Comparison of ENCODE assay signal across 1 cellular context in genomic region chr9:136960212-136960937, GRCh38.
TF ChIP-seq lines count a peak whose summit lies in the region.

No MANE protein-coding gene starts in this region.

TF ChIP-seq in HepG2, 621 proteins besides CTCF, POLR2A, EP300 and RAD21:
- no peak for TF ChIP-seq MIER3 (CRISPR knock-in tag; IDR thresholded peaks at IDR 0.05; ENCODE audit: borderline replicate concordance)
- no peak for TF ChIP-seq ZNF274 (CRISPR knock-in tag; IDR thresholded peaks at IDR 0.05)
- no peak for TF ChIP-seq TEF (CRISPR knock-in tag; IDR thresholded peaks at IDR 0.05)
- TF ChIP-seq ZNF773 (CRISPR knock-in tag; IDR thresholded peaks at IDR 0.05; ENCODE audit: borderline replicate concordance) = no peak
- no peak for TF ChIP-seq ZNF83 (CRISPR knock-in tag; IDR thresholded peaks at IDR 0.05; ENCODE audit: borderline replicate concordance)
- TF ChIP-seq ZGPAT (CRISPR knock-in tag; IDR thresholded peaks at IDR 0.05) = no peak
- no peak for TF ChIP-seq IKZF1 (IDR thresholded peaks at IDR 0.05)
- TF ChIP-seq KAT8 (CRISPR knock-in tag; IDR thresholded peaks at IDR 0.05) = no peak
- no peak for TF ChIP-seq ZBTB46 (CRISPR knock-in tag; IDR thresholded peaks at IDR 0.05; ENCODE audit: borderline replicate concordance)
- TF ChIP-seq ZFX (CRISPR knock-in tag; IDR thresholded peaks at IDR 0.05; ENCODE audit: low read depth) = no peak
- no peak for TF ChIP-seq BCLAF1 (IDR thresholded peaks at IDR 0.05)
- no peak for TF ChIP-seq CC2D1A (CRISPR knock-in tag; IDR thresholded peaks at IDR 0.05)
- no peak for TF ChIP-seq ZNF251 (CRISPR knock-in tag; IDR thresholded peaks at IDR 0.05)
